In the genomic region with DNA sequence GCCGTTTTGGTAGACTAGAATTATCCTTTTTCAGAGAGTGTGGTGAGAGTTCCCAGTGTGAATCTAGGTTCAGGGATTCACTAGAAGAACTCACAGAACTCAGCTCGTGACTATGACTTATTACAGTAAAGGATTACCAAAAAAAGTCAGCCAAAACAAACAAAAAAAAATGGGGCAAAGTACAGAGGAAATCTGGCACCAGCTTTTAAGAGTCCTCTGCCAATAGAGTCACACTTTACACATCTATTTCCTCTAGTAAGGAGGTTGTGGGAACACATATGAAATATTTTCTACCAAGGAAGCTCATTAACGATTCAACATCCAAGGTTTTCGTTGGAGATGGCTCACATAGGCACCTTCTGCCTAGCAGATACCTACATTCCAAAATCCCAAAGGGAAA, we compare ENCODE assay signal across 23 cellular contexts. TPM values are rescaled to one million over a fixed set of nuclear protein-coding genes. Genes with fewer than 3 reads are reported as not detected.
A peak's percentile ranks its signal among the peaks of the same experiment; 100 is the strongest.
DNase-seq lines count a peak whose midpoint lies in the region; ATAC-seq and TF ChIP-seq lines count a peak whose summit lies in the region.
"Had no signal": no experiment of that assay in that cellular context is flagged by ENCODE, and none has a peak within 500 bp of the region (broad histone marks: within the 10 kb centered on the region; RNA-seq: fewer than 3 reads in every experiment).

No MANE protein-coding gene starts in this region.

- no peaks in the 10 kb centered on the region for H4K20me1 ChIP-seq in mammary epithelial cell (ENCODE audit: insufficient read depth, low read length)

- intact Hi-C loops in mammary epithelial cell (cut with micrococcal nuclease): no loop called here

- no TSS peak for BruUV-seq in mammary epithelial cell (replicated peaks; lab: Mats Ljungman, UMichigan)

- CTCF ChIA-PET in mammary epithelial cell (lab: Charles Lee; ENCODE audit: low non-redundant PET): no interaction called here

- no peak overlapping the region for H3K4me3 Mint-ChIP-seq in glutamatergic neuron (ENCODE audit: unreplicated experiment)
- no peak overlapping the region for H3K4me3 Mint-ChIP-seq in activated naive CD8-positive, alpha-beta T cell treated with anti-CD3 and anti-CD28 coated beads for 36 hours
- H3K4me3 Mint-ChIP-seq: GM23338; naive thymus-derived CD4-positive, alpha-beta T cell had no signal

- no peak overlapping the region for H3K9ac ChIP-seq in mammary epithelial cell (ENCODE audit: insufficient read depth, low read length)

- DNase-seq in HT1080 (ENCODE audit: low read depth) (peak; percentile 64), mammary epithelial cell (peak; percentile 35), glutamatergic neuron (no peak), stromal cell of bone marrow (ENCODE audit: low read depth) (peak; percentile 84), middle frontal gyrus (ENCODE audit: extremely low spot score, low spot score) (no peak)
- no peak for DNase-seq in activated naive CD8-positive, alpha-beta T cell treated with anti-CD3 and anti-CD28 coated beads for 36 hours
- DNase-seq: activated CD4-positive, alpha-beta T cell treated with anti-CD3 and anti-CD28 coated beads, Interleukin-2, amount 50 U/mL, for 1 hour; activated CD8-positive, alpha-beta memory T cell treated with anti-CD3 and anti-CD28 coated beads, Interleukin-2, amount 50 U/mL, for 48 hours; activated gamma-delta T cell; amygdala; MV-4-11; naive thymus-derived CD4-positive, alpha-beta T cell; NCI-H2029 treated with DMSO at 0.1 percent for 48 hours; NCI-H510A treated with DMSO at 0.1 percent for 48 hours; SHP77; small intestine; stimulated activated CD8-positive, alpha-beta memory T cell treated with anti-CD3 and anti-CD28 coated beads, Interleukin-4, amount 100 ng/mL, for 48 hours; substantia nigra; T-helper 1 cell had no signal

- peaks cover 3% of the 10 kb centered on the region for H3K27me3 Mint-ChIP-seq in glutamatergic neuron (ENCODE audit: unreplicated experiment)
- peaks cover 4% of the 10 kb centered on the region for H3K27me3 Mint-ChIP-seq in activated naive CD8-positive, alpha-beta T cell treated with anti-CD3 and anti-CD28 coated beads for 36 hours
- H3K27me3 Mint-ChIP-seq: naive thymus-derived CD4-positive, alpha-beta T cell had no signal

- WGBS in mammary epithelial cell (ENCODE audit: low coverage, missing lambda C conversion rate): 63% methylated on average over 4 of the region's 4 CpGs

- in situ Hi-C loops in mammary epithelial cell (cut with MboI; ENCODE audit: low sequenced_read_pairs in 2 of 2): no loop called here

- peak overlapping the region; percentile 29 for H2AFZ ChIP-seq in mammary epithelial cell (ENCODE audit: low read depth, low read length)
- H2AFZ ChIP-seq: GM23338 had no signal

- H3K36me3 Mint-ChIP-seq in glutamatergic neuron (ENCODE audit: unreplicated experiment): no peaks in the 10 kb centered on the region
- no peaks in the 10 kb centered on the region for H3K36me3 Mint-ChIP-seq in activated naive CD8-positive, alpha-beta T cell treated with anti-CD3 and anti-CD28 coated beads for 36 hours
- H3K36me3 Mint-ChIP-seq: naive thymus-derived CD4-positive, alpha-beta T cell had no signal

- H3K27ac ChIP-seq in mammary epithelial cell (ENCODE audit: insufficient read depth, low read depth, low read length): no peak overlapping the region
- H3K27ac ChIP-seq: C4-2B had no signal

- H3K4me3 ChIP-seq in mammary epithelial cell (replicated peaks in 1 of 3; ENCODE audit: insufficient read depth in 1 of 3, low read depth in 2 of 3, low read length in 3 of 3): no peak overlapping the region
- H3K4me3 ChIP-seq: GM23338 had no signal

- no peak for ATAC-seq in HG02884 (IDR thresholded peaks at IDR 0.05; ENCODE audit: unreplicated experiment)
- ATAC-seq: GM23338; naive thymus-derived CD4-positive, alpha-beta T cell had no signal

- TF ChIP-seq CTCF in mammary epithelial cell (conservative IDR thresholded peaks at IDR 0.05 in 1 of 2, IDR thresholded peaks at IDR 0.05 in 1 of 2; ENCODE audit: extremely low read depth in 1 of 2, insufficient read depth in 1 of 2, low read depth in 1 of 2, low read length in 2 of 2) (no peak), glutamatergic neuron (IDR thresholded peaks at IDR 0.05; ENCODE audit: partially characterized antibody, unreplicated experiment) (no peak)

- no peaks in the 10 kb centered on the region for H3K4me1 ChIP-seq in mammary epithelial cell (ENCODE audit: insufficient read depth, low read length)

- dilution Hi-C loops in mammary epithelial cell (cut with HindIII; ENCODE audit: low sequenced_read_pairs): no loop called here

- no peaks in the 10 kb centered on the region for H3K27me3 ChIP-seq in mammary epithelial cell (ENCODE audit: insufficient read depth, low read length)

- H3K9me3 ChIP-seq in mammary epithelial cell (replicated peaks; ENCODE audit: insufficient read depth, low read length): no peaks in the 10 kb centered on the region

- H3K36me3 ChIP-seq in mammary epithelial cell (ENCODE audit: insufficient read depth, low read length): no peaks in the 10 kb centered on the region

- H3K9me3 Mint-ChIP-seq in glutamatergic neuron (ENCODE audit: unreplicated experiment): peaks cover 12% of the 10 kb centered on the region
- no peaks in the 10 kb centered on the region for H3K9me3 Mint-ChIP-seq in activated naive CD8-positive, alpha-beta T cell treated with anti-CD3 and anti-CD28 coated beads for 36 hours

- peak overlapping the region; percentile 64 for H3K27ac Mint-ChIP-seq in glutamatergic neuron (ENCODE audit: unreplicated experiment)
- no peak overlapping the region for H3K27ac Mint-ChIP-seq in activated naive CD8-positive, alpha-beta T cell treated with anti-CD3 and anti-CD28 coated beads for 36 hours
- H3K27ac Mint-ChIP-seq: GM23338; naive thymus-derived CD4-positive, alpha-beta T cell had no signal

- no peaks in the 10 kb centered on the region for H3K79me2 ChIP-seq in mammary epithelial cell (ENCODE audit: insufficient read depth, low read length)

- H3K4me2 ChIP-seq in mammary epithelial cell (ENCODE audit: insufficient read depth, low read depth, low read length): no peak overlapping the region
- H3K4me2 ChIP-seq: GM23338 had no signal

- H3K4me1 Mint-ChIP-seq in glutamatergic neuron (ENCODE audit: low read depth, unreplicated experiment): peaks cover 52% of the 10 kb centered on the region
- no peaks in the 10 kb centered on the region for H3K4me1 Mint-ChIP-seq in activated naive CD8-positive, alpha-beta T cell treated with anti-CD3 and anti-CD28 coated beads for 36 hours
- H3K4me1 Mint-ChIP-seq: naive thymus-derived CD4-positive, alpha-beta T cell had no signal

RNA-seq across cellular contexts. Expression of a gene that starts 28.2 kb away (rescaled TPM):
- 0.10 TPM in 1 of 2 replicates, not detected in the other for total RNA-seq in HT1080 (2014; rRNA removed; shearing (Covaris generic))
- polyA plus RNA-seq in HT1080 (2015; cell fraction: cytosol; rRNA removed): 0.91 and 0.99 TPM in 2 replicates
- 4.3 and 4.5 TPM in 2 replicates for polyA plus RNA-seq in HT1080 (2015; cell fraction: nucleus; rRNA removed)
- total RNA-seq in mammary epithelial cell (under 1 TPM; 0.67 to 0.68 TPM), glutamatergic neuron (ENCODE audit: unreplicated experiment) (2.9 TPM)
- polyA plus RNA-seq in mammary epithelial cell: 0.09 TPM
- not detected for polyA minus RNA-seq in mammary epithelial cell
- total RNA-seq in activated naive CD8-positive, alpha-beta T cell treated with anti-CD3 and anti-CD28 coated beads for 36 hours: not detected
- total RNA-seq: lower leg skin; naive thymus-derived CD4-positive, alpha-beta T cell had no signal
- polyA plus RNA-seq: naive thymus-derived CD4-positive, alpha-beta T cell had no signal

RNA-seq across cellular contexts. Expression of a gene that starts 28.3 kb away (rescaled TPM):
- total RNA-seq in HT1080 (2014; rRNA removed; shearing (Covaris generic)): 0.06 TPM in 1 of 2 replicates, not detected in the other
- polyA plus RNA-seq in HT1080 (2015; cell fraction: cytosol; rRNA removed): 0.43 and 0.77 TPM in 2 replicates
- polyA plus RNA-seq in HT1080 (2015; cell fraction: nucleus; rRNA removed): 1.6 and 1.9 TPM in 2 replicates
- 1 to 10 TPM in 1 of 2 donors, under 1 TPM in 1; 0.99 to 2.2 TPM for total RNA-seq in mammary epithelial cell
- 0.29 TPM for polyA plus RNA-seq in mammary epithelial cell
- not detected for polyA minus RNA-seq in mammary epithelial cell
- total RNA-seq in glutamatergic neuron (ENCODE audit: unreplicated experiment): 10.6 TPM
- total RNA-seq in activated naive CD8-positive, alpha-beta T cell treated with anti-CD3 and anti-CD28 coated beads for 36 hours: not detected
- total RNA-seq: lower leg skin; naive thymus-derived CD4-positive, alpha-beta T cell had no signal
- polyA plus RNA-seq: naive thymus-derived CD4-positive, alpha-beta T cell had no signal

Comparison
In these comparisons a context has a peak if more than half of its experiments do, and no peak if none do; other contexts are left out.
1. DNase-seq: peak in HT1080 (single experiment), mammary epithelial cell (single experiment) and stromal cell of bone marrow (single experiment); none in glutamatergic neuron (single experiment), middle frontal gyrus (single experiment) and activated naive CD8-positive, alpha-beta T cell treated with anti-CD3 and anti-CD28 coated beads for 36 hours (single experiment).